In the genomic region with DNA sequence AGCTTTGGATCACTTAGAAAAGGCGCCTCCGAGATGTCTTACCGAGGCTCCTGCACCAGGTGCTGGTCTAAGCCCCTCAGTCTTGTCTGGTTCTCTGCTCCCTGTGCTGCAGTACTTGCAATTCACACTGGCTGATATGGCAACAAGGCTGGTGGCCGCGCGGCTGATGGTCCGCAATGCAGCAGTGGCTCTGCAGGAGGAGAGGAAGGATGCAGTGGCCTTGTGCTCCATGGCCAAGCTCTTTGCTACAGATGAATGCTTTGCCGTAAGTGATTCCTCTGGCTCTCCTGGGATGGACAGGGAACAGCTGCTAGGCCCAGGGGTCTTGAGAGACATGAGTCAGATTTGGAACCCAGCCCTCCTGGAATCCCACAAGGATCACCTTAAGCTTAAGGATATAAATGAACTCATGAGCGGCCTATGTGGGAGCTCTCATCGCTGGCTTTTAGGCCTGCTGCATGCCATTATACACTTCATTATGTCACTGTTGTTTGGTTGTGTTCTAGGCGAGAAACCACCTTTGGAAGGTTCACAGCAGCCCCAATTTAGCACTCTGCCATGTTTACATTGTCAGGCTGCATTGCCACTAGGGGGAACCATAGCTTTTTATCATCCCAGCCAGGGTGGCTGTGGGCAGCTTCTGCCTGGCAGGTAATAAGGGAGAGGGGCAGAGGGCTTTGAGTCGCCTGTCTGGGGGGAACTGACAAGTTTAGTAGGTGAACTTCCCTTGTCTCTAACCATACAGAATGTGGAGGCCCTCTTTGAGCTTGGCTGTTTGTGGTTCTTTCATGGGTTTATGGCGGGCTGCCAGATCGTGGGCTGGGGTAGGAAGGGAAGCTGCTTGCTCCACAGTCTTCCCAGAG, we compare ENCODE assay signal across 9 cellular contexts. TPM values are rescaled to one million over a fixed set of nuclear protein-coding genes. Genes with fewer than 3 reads are reported as not detected.
DNase-seq lines count a peak whose midpoint lies in the region; ATAC-seq, FAIRE-seq and TF ChIP-seq lines count a peak whose summit lies in the region.
"Had no signal": no experiment of that assay in that cellular context is flagged by ENCODE, and none has a peak within 500 bp of the region (broad histone marks: within the 10 kb centered on the region; RNA-seq: fewer than 3 reads in every experiment).

No MANE protein-coding gene starts in this region.

- intact Hi-C loops in endothelial cell of umbilical vein (cut with micrococcal nuclease), result no loop called here

- no peaks in the 10 kb centered on the region for H3K9me3 ChIP-seq in endothelial cell of umbilical vein (replicated peaks; ENCODE audit: control insufficient read depth, insufficient read depth, low read length)

- TF ChIP-seq CTCF in GM13977 (IDR thresholded peaks at IDR 0.05; ENCODE audit: extremely low read depth, insufficient read depth, missing control alignments) (peak; percentile 66), endothelial cell of umbilical vein (IDR thresholded peaks at IDR 0.05; ENCODE audit: extremely low read depth in 1 of 2, insufficient read depth in 1 of 2, low read depth in 1 of 2, low read length in 2 of 2) (peak; percentile 49 to 59)

- DNase-seq in DMS 273 (lab: John Stamatoyannopoulos, UW; ENCODE audit: unreplicated experiment) (peak; percentile 58), DMS 273 treated with DMSO at 0.1 percent for 48 hours (lab: John Stamatoyannopoulos, UW) (no peak), GM13977 (ENCODE audit: low spot score) (peak; percentile 55), endothelial cell of umbilical vein (ENCODE audit: low read depth, low spot score) (peak; percentile 19), hypothalamus (lab: John Stamatoyannopoulos, UW) (no peak), T-helper 9 cell (no peak)
- peak; percentile 29 to 42 for DNase-seq in stimulated activated CD4-positive, alpha-beta T cell treated with anti-CD3 and anti-CD28 coated beads, Interleukin-2, amount 100 ng/mL, for 24 hours

- ATAC-seq in SK-N-SH treated with all-trans-retinoic acid at 6 μM for 48 hours, result peak; percentile 82

- no peaks in the 10 kb centered on the region for H3K4me1 ChIP-seq in endothelial cell of umbilical vein (ENCODE audit: control insufficient read depth, extremely low read depth, insufficient read depth, low read length)

- H3K9me1 ChIP-seq in endothelial cell of umbilical vein (replicated peaks; ENCODE audit: control insufficient read depth, extremely low read depth, insufficient read depth, low read length), result no peaks in the 10 kb centered on the region

- H3K9ac ChIP-seq in endothelial cell of umbilical vein (replicated peaks; ENCODE audit: extremely low read depth, insufficient read depth, low read length), result no peak overlapping the region

- no peaks in the 10 kb centered on the region for H3K27me3 ChIP-seq in endothelial cell of umbilical vein (ENCODE audit: control insufficient read depth in 2 of 2, insufficient read depth in 2 of 2, low read length in 2 of 2)

- H4K20me1 ChIP-seq in endothelial cell of umbilical vein (replicated peaks; ENCODE audit: control insufficient read depth, extremely low read depth, insufficient read depth, low read length), result no peaks in the 10 kb centered on the region

- POLR2A ChIA-PET in endothelial cell of umbilical vein (lab: Charles Lee), result no interaction called here

- no peaks in the 10 kb centered on the region for H3K79me2 ChIP-seq in endothelial cell of umbilical vein (ENCODE audit: control insufficient read depth, insufficient read depth, low read length)

- CTCF ChIA-PET in endothelial cell of umbilical vein (lab: Charles Lee), result interaction anchor here (0.7 to 2.3 kb wide), 9 partner anchors 8 to 228 kb away, joined by 3 to 11 read pairs (median 5); a partner anchor contains a TSS

- peaks cover 6 to 17% of the 10 kb centered on the region in 2 experiments for H3K36me3 ChIP-seq in endothelial cell of umbilical vein (ENCODE audit: control insufficient read depth in 2 of 2, extremely low read depth in 1 of 2, insufficient read depth in 2 of 2, low read length in 2 of 2)

- TF ChIP-seq POLR2A in endothelial cell of umbilical vein (IDR thresholded peaks at IDR 0.05; ENCODE audit: low read depth, low read length), result no peak

- H3K4me2 ChIP-seq in endothelial cell of umbilical vein (ENCODE audit: insufficient read depth, low read length), result no peak overlapping the region

- in situ Hi-C loops in GM13977 (cut with MboI; ENCODE audit: low pct_unique_long_range_greater_than_20kb, low sequenced_read_pairs, unreplicated experiment), result no loop called here

- FAIRE-seq in endothelial cell of umbilical vein (lab: Jason Lieb, UNC), result no peak
- FAIRE-seq: A204.1 had no signal

- no peak overlapping the region for H3K27ac ChIP-seq in endothelial cell of umbilical vein (ENCODE audit: insufficient read depth, low read depth, low read length)

- dilution Hi-C loops in endothelial cell of umbilical vein (cut with MboI; ENCODE audit: extremely low pct_ligation_motif_present, low sequenced_read_pairs), result no loop called here

- no peak overlapping the region for H3K4me3 ChIP-seq in endothelial cell of umbilical vein (replicated peaks in 1 of 3; ENCODE audit: insufficient read depth in 1 of 3, low read depth in 1 of 3, low read length in 3 of 3)

- H2AFZ ChIP-seq in endothelial cell of umbilical vein (ENCODE audit: low read depth, low read length), result no peak overlapping the region

- BruUV-seq in endothelial cell of umbilical vein (replicated peaks; lab: Mats Ljungman, UMichigan), result no TSS peak

TF ChIP-seq in SK-N-SH treated with all-trans-retinoic acid at 6 μM for 48 hours, 23 proteins besides CTCF, POLR2A, EP300 and RAD21 (continues in another document):
- TF ChIP-seq TCF4 (CRISPR knock-in tag; IDR thresholded peaks at IDR 0.05; ENCODE audit: borderline replicate concordance) (no peak), ZFP3 (CRISPR knock-in tag; IDR thresholded peaks at IDR 0.05) (no peak), PPARA (CRISPR knock-in tag; IDR thresholded peaks at IDR 0.05; ENCODE audit: borderline replicate concordance) (no peak), ZNF70 (CRISPR knock-in tag; IDR thresholded peaks at IDR 0.05) (no peak)

TF ChIP-seq in endothelial cell of umbilical vein, 7 proteins besides CTCF, POLR2A, EP300 and RAD21 (continues in another document):
- TF ChIP-seq MYC (IDR thresholded peaks at IDR 0.05; ENCODE audit: low read depth, low read length), result no peak
- TF ChIP-seq FOS (IDR thresholded peaks at IDR 0.05; ENCODE audit: borderline replicate concordance, insufficient read depth, low read length), result no peak
- TF ChIP-seq, protein P1, sequence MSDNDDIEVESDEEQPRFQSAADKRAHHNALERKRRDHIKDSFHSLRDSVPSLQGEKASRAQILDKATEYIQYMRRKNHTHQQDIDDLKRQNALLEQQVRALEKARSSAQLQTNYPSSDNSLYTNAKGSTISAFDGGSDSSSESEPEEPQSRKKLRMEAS (IDR thresholded peaks at IDR 0.05; ENCODE audit: insufficient read depth, insufficient read length), result no peak
- TF ChIP-seq POLR2AphosphoS5 (IDR thresholded peaks at IDR 0.05; ENCODE audit: insufficient read depth, low read depth, low read length), result no peak

RNA-seq across cellular contexts. Expression of a gene that starts 8.5 kb away (rescaled TPM):
- 21.2 and 22.9 TPM in 2 replicates for total RNA-seq in endothelial cell of umbilical vein
- polyA plus RNA-seq in endothelial cell of umbilical vein, result 24.2 and 29.0 TPM in 2 replicates
- 21.4 and 22.0 TPM in 2 replicates for polyA plus RNA-seq in endothelial cell of umbilical vein (2011; cell fraction: cytosol; rRNA removed)
- 91.2 and 108 TPM in 2 replicates for polyA plus RNA-seq in endothelial cell of umbilical vein (2011; cell fraction: nucleus; rRNA removed)
- 19.2 and 20.7 TPM in 2 replicates for polyA plus RNA-seq in endothelial cell of umbilical vein (2012)
- 19.1 and 27.1 TPM in 2 replicates for polyA minus RNA-seq in endothelial cell of umbilical vein
- 4.7 TPM for polyA minus RNA-seq in endothelial cell of umbilical vein (2011; cell fraction: cytosol; rRNA and poly(A)+ RNA removed)
- polyA minus RNA-seq in endothelial cell of umbilical vein (2011; cell fraction: nucleus; rRNA and poly(A)+ RNA removed), result 20.1 and 36.6 TPM in 2 replicates

RNA-seq across cellular contexts. Expression of a gene that starts 8.7 kb away (rescaled TPM):
- 38.0 and 40.7 TPM in 2 replicates for total RNA-seq in endothelial cell of umbilical vein
- polyA plus RNA-seq in endothelial cell of umbilical vein, result 29.2 and 35.7 TPM in 2 replicates
- polyA plus RNA-seq in endothelial cell of umbilical vein (2011; cell fraction: cytosol; rRNA removed), result 57.8 and 59.9 TPM in 2 replicates
- 46.7 and 56.1 TPM in 2 replicates for polyA plus RNA-seq in endothelial cell of umbilical vein (2011; cell fraction: nucleus; rRNA removed)
- polyA plus RNA-seq in endothelial cell of umbilical vein (2012), result 52.7 and 70.0 TPM in 2 replicates
- polyA minus RNA-seq in endothelial cell of umbilical vein, result 31.6 and 35.1 TPM in 2 replicates
- polyA minus RNA-seq in endothelial cell of umbilical vein (2011; cell fraction: cytosol; rRNA and poly(A)+ RNA removed), result 18.8 TPM
- 9.2 and 11.3 TPM in 2 replicates for polyA minus RNA-seq in endothelial cell of umbilical vein (2011; cell fraction: nucleus; rRNA and poly(A)+ RNA removed)

RNA-seq across cellular contexts. Expression of a gene that starts 14.3 kb away (rescaled TPM):
- total RNA-seq in endothelial cell of umbilical vein, result not detected in 2 replicates
- polyA plus RNA-seq in endothelial cell of umbilical vein, result not detected in 2 replicates
- polyA plus RNA-seq in endothelial cell of umbilical vein (2011; cell fraction: cytosol; rRNA removed), result not detected in 2 replicates
- polyA plus RNA-seq in endothelial cell of umbilical vein (2011; cell fraction: nucleus; rRNA removed), result not detected in 2 replicates
- polyA plus RNA-seq in endothelial cell of umbilical vein (2012), result not detected in 2 replicates
- not detected in 2 replicates for polyA minus RNA-seq in endothelial cell of umbilical vein
- polyA minus RNA-seq in endothelial cell of umbilical vein (2011; cell fraction: cytosol; rRNA and poly(A)+ RNA removed), result not detected
- not detected in 2 replicates for polyA minus RNA-seq in endothelial cell of umbilical vein (2011; cell fraction: nucleus; rRNA and poly(A)+ RNA removed)

RNA-seq across cellular contexts. Expression of a gene that starts 37.4 kb away (rescaled TPM):
- 41.6 and 53.1 TPM in 2 replicates for total RNA-seq in endothelial cell of umbilical vein
- polyA plus RNA-seq in endothelial cell of umbilical vein, result 38.0 and 40.2 TPM in 2 replicates
- polyA plus RNA-seq in endothelial cell of umbilical vein (2011; cell fraction: cytosol; rRNA removed), result 33.9 and 38.1 TPM in 2 replicates
- polyA plus RNA-seq in endothelial cell of umbilical vein (2011; cell fraction: nucleus; rRNA removed), result 108 and 115 TPM in 2 replicates
- 48.2 and 57.0 TPM in 2 replicates for polyA plus RNA-seq in endothelial cell of umbilical vein (2012)
- 62.9 and 72.5 TPM in 2 replicates for polyA minus RNA-seq in endothelial cell of umbilical vein
- polyA minus RNA-seq in endothelial cell of umbilical vein (2011; cell fraction: cytosol; rRNA and poly(A)+ RNA removed), result 18.4 TPM
- polyA minus RNA-seq in endothelial cell of umbilical vein (2011; cell fraction: nucleus; rRNA and poly(A)+ RNA removed), result 36.8 and 41.5 TPM in 2 replicates

RNA-seq across cellular contexts. Expression of a gene that starts 38.1 kb away (rescaled TPM):
- 42.6 and 43.8 TPM in 2 replicates for total RNA-seq in endothelial cell of umbilical vein
- 19.7 and 22.6 TPM in 2 replicates for polyA plus RNA-seq in endothelial cell of umbilical vein
- polyA plus RNA-seq in endothelial cell of umbilical vein (2011; cell fraction: cytosol; rRNA removed), result 22.3 and 25.2 TPM in 2 replicates
- 58.9 and 69.5 TPM in 2 replicates for polyA plus RNA-seq in endothelial cell of umbilical vein (2011; cell fraction: nucleus; rRNA removed)
- polyA plus RNA-seq in endothelial cell of umbilical vein (2012), result 23.6 and 30.5 TPM in 2 replicates
- 51.1 and 54.4 TPM in 2 replicates for polyA minus RNA-seq in endothelial cell of umbilical vein
- polyA minus RNA-seq in endothelial cell of umbilical vein (2011; cell fraction: cytosol; rRNA and poly(A)+ RNA removed), result 74.8 TPM
- polyA minus RNA-seq in endothelial cell of umbilical vein (2011; cell fraction: nucleus; rRNA and poly(A)+ RNA removed), result 42.2 and 56.5 TPM in 2 replicates

Comparison
In these comparisons a context has a peak if more than half of its experiments do, and no peak if none do; other contexts are left out.
1. DNase-seq: peak in DMS 273 (single experiment), GM13977 (single experiment), endothelial cell of umbilical vein (single experiment) and stimulated activated CD4-positive, alpha-beta T cell treated with anti-CD3 and anti-CD28 coated beads, Interleukin-2, amount 100 ng/mL, for 24 hours (2 of 2); none in DMS 273 treated with DMSO at 0.1 percent for 48 hours (single experiment), hypothalamus (0 of 51) and T-helper 9 cell (single experiment).